Comparison of ENCODE assay signal across 29 cellular contexts in genomic region chr3:31772155-31772761, GRCh38.
DNase-seq lines count a peak whose midpoint lies in the region; ATAC-seq and TF ChIP-seq lines count a peak whose summit lies in the region.
"Had no signal": no experiment of that assay in that cellular context is flagged by ENCODE, and none has a peak within 500 bp of the region (broad histone marks: within the 10 kb centered on the region; RNA-seq: fewer than 3 reads in every experiment).

No MANE protein-coding gene starts in this region.

- H3K36me3 ChIP-seq in Karpas-422 (ENCODE audit: insufficient read depth, low read length), result peaks cover 5% of the 10 kb centered on the region; the same call in 1 of the 2 replicates
- H3K36me3 ChIP-seq: ascending aorta, SJSA1, vagina had no signal

- peaks cover 73% of the 10 kb centered on the region for H3K4me1 ChIP-seq in Karpas-422 (ENCODE audit: low read length)
- H3K4me1 ChIP-seq: SJSA1 had no signal

- H3K27ac Mint-ChIP-seq in activated naive CD4-positive, alpha-beta T cell treated with anti-CD3 and anti-CD28 coated beads for 36 hours, result peak overlapping the region; percentile 74
- peak overlapping the region; percentile 71 for H3K27ac Mint-ChIP-seq in activated T-helper 17 cell treated with anti-CD3 and anti-CD28 coated beads, Interleukin-2, amount 50 U/mL, for 72 hours
- H3K27ac Mint-ChIP-seq in stimulated activated effector memory CD8-positive, alpha-beta T cell treated with anti-CD3 and anti-CD28 coated beads, Interleukin-12 subunit alpha, Interleukin-12 subunit beta, amount 100 ng/mL, for 72 hours, result no peak overlapping the region
- no peak overlapping the region for H3K27ac Mint-ChIP-seq in mesothelial cell of epicardium
- H3K27ac Mint-ChIP-seq: activated naive CD8-positive, alpha-beta T cell; naive thymus-derived CD4-positive, alpha-beta T cell had no signal

- no peak for TF ChIP-seq CTCF in mesothelial cell of epicardium (IDR thresholded peaks at IDR 0.05; ENCODE audit: unreplicated experiment)

- peak overlapping the region; percentile 83 for H3K27ac ChIP-seq in Karpas-422 (ENCODE audit: low read length)
- H3K27ac ChIP-seq: ascending aorta, C4-2B, coronary artery, SJSA1, vagina had no signal

- peak; percentile 36 for DNase-seq in activated naive CD4-positive, alpha-beta T cell treated with anti-CD3 and anti-CD28 coated beads for 36 hours
- DNase-seq in activated naive CD4-positive, alpha-beta T cell treated with Interleukin-2 at 50 U/mL for 16 hours, result no peak
- DNase-seq in Karpas-422, result no peak
- DNase-seq in stimulated activated effector memory CD8-positive, alpha-beta T cell treated with anti-CD3 and anti-CD28 coated beads, Interleukin-12 subunit alpha, Interleukin-12 subunit beta, amount 100 ng/mL, for 72 hours (ENCODE audit: low spot score in 2 of 2), result no peak
- no peak for DNase-seq in NCI-H1694 treated with DMSO at 0.1 percent for 48 hours (lab: John Stamatoyannopoulos, UW)
- no peak for DNase-seq in mesothelial cell of epicardium (ENCODE audit: low spot score in 2 of 2, unreplicated experiment in 2 of 2)
- DNase-seq: Calu3; DND-41; effector memory CD4-positive, alpha-beta T cell; erythroblast; glutamatergic neuron; left ventricle myocardium superior; midbrain; naive thymus-derived CD4-positive, alpha-beta T cell; NCI-H1417; NCI-H345; nucleus accumbens; RPMI8226; stimulated activated naive CD4-positive, alpha-beta T cell had no signal

- H3K9me3 ChIP-seq in Karpas-422 (ENCODE audit: low read length), result no peaks in the 10 kb centered on the region
- H3K9me3 ChIP-seq: ascending aorta, SJSA1, vagina had no signal

- H3K27me3 ChIP-seq in Karpas-422 (ENCODE audit: low read length), result no peaks in the 10 kb centered on the region
- H3K27me3 ChIP-seq: ascending aorta, SJSA1, vagina had no signal

- peaks cover 2% of the 10 kb centered on the region for H3K27me3 Mint-ChIP-seq in activated naive CD4-positive, alpha-beta T cell treated with anti-CD3 and anti-CD28 coated beads for 36 hours (ENCODE audit: low read depth)
- peaks cover 20% of the 10 kb centered on the region for H3K27me3 Mint-ChIP-seq in activated T-helper 17 cell treated with anti-CD3 and anti-CD28 coated beads, Interleukin-2, amount 50 U/mL, for 72 hours
- no peaks in the 10 kb centered on the region for H3K27me3 Mint-ChIP-seq in mesothelial cell of epicardium (ENCODE audit: low read depth)
- H3K27me3 Mint-ChIP-seq: activated naive CD8-positive, alpha-beta T cell had no signal

- H3K4me3 Mint-ChIP-seq in activated naive CD4-positive, alpha-beta T cell treated with anti-CD3 and anti-CD28 coated beads for 36 hours, result no peak overlapping the region
- peak overlapping the region; percentile 26 for H3K4me3 Mint-ChIP-seq in activated T-helper 17 cell treated with anti-CD3 and anti-CD28 coated beads, Interleukin-2, amount 50 U/mL, for 72 hours
- H3K4me3 Mint-ChIP-seq in stimulated activated effector memory CD8-positive, alpha-beta T cell treated with anti-CD3 and anti-CD28 coated beads, Interleukin-12 subunit alpha, Interleukin-12 subunit beta, amount 100 ng/mL, for 72 hours, result no peak overlapping the region
- H3K4me3 Mint-ChIP-seq in mesothelial cell of epicardium, result no peak overlapping the region
- H3K4me3 Mint-ChIP-seq: activated naive CD8-positive, alpha-beta T cell; naive thymus-derived CD4-positive, alpha-beta T cell had no signal

- H3K9ac ChIP-seq in Karpas-422 (ENCODE audit: low read length), result peak overlapping the region; percentile 43

- H3K4me2 ChIP-seq in Karpas-422 (ENCODE audit: low read depth, low read length, poor library complexity, severe bottlenecking), result peak overlapping the region; percentile 54

- ATAC-seq in activated T-helper 17 cell treated with anti-CD3 and anti-CD28 coated beads, Interleukin-2, amount 50 U/mL, for 72 hours (replicated peaks), result peak; percentile 83
- peak; percentile 83 for ATAC-seq in stimulated activated effector memory CD8-positive, alpha-beta T cell treated with anti-CD3 and anti-CD28 coated beads, Interleukin-12 subunit alpha, Interleukin-12 subunit beta, amount 100 ng/mL, for 72 hours
- ATAC-seq in GM18511 (IDR thresholded peaks at IDR 0.05; ENCODE audit: unreplicated experiment), result no peak
- ATAC-seq: HCT116; K562; left ventricle myocardium superior; naive thymus-derived CD4-positive, alpha-beta T cell had no signal

- H3K36me3 Mint-ChIP-seq in activated naive CD4-positive, alpha-beta T cell treated with anti-CD3 and anti-CD28 coated beads for 36 hours (ENCODE audit: low read depth), result no peaks in the 10 kb centered on the region
- no peaks in the 10 kb centered on the region for H3K36me3 Mint-ChIP-seq in activated T-helper 17 cell treated with anti-CD3 and anti-CD28 coated beads, Interleukin-2, amount 50 U/mL, for 72 hours (ENCODE audit: low read depth)
- H3K36me3 Mint-ChIP-seq in stimulated activated effector memory CD8-positive, alpha-beta T cell treated with anti-CD3 and anti-CD28 coated beads, Interleukin-12 subunit alpha, Interleukin-12 subunit beta, amount 100 ng/mL, for 72 hours, result no peaks in the 10 kb centered on the region
- no peaks in the 10 kb centered on the region for H3K36me3 Mint-ChIP-seq in mesothelial cell of epicardium
- H3K36me3 Mint-ChIP-seq: activated naive CD8-positive, alpha-beta T cell had no signal

- intact Hi-C loops in activated naive CD4-positive, alpha-beta T cell treated with anti-CD3 and anti-CD28 coated beads for 36 hours (cut with micrococcal nuclease), result loop anchor here (1.0 to 2.0 kb wide), 4 partner anchors 16 to 520 kb away; no protein-coding TSS in a partner anchor

- H3K9me3 Mint-ChIP-seq in activated naive CD4-positive, alpha-beta T cell treated with anti-CD3 and anti-CD28 coated beads for 36 hours, result no peaks in the 10 kb centered on the region
- H3K9me3 Mint-ChIP-seq in activated T-helper 17 cell treated with anti-CD3 and anti-CD28 coated beads, Interleukin-2, amount 50 U/mL, for 72 hours, result no peaks in the 10 kb centered on the region
- no peaks in the 10 kb centered on the region for H3K9me3 Mint-ChIP-seq in stimulated activated effector memory CD8-positive, alpha-beta T cell treated with anti-CD3 and anti-CD28 coated beads, Interleukin-12 subunit alpha, Interleukin-12 subunit beta, amount 100 ng/mL, for 72 hours
- no peaks in the 10 kb centered on the region for H3K9me3 Mint-ChIP-seq in mesothelial cell of epicardium

- peaks cover 93% of the 10 kb centered on the region for H3K79me2 ChIP-seq in Karpas-422 (ENCODE audit: low read length)

- CTCF ChIA-PET in activated naive CD4-positive, alpha-beta T cell treated with anti-CD3 and anti-CD28 coated beads for 36 hours (lab: Charles Lee), result no interaction called here

- no peaks in the 10 kb centered on the region for H4K20me1 ChIP-seq in Karpas-422 (ENCODE audit: insufficient read depth, low read depth, low read length)

- H3K9me2 ChIP-seq in Karpas-422 (replicated peaks; ENCODE audit: insufficient read depth, low read length), result no peaks in the 10 kb centered on the region

- peaks cover 32% of the 10 kb centered on the region for H3K4me1 Mint-ChIP-seq in activated naive CD4-positive, alpha-beta T cell treated with anti-CD3 and anti-CD28 coated beads for 36 hours (ENCODE audit: low read depth)
- peaks cover 3% of the 10 kb centered on the region for H3K4me1 Mint-ChIP-seq in activated T-helper 17 cell treated with anti-CD3 and anti-CD28 coated beads, Interleukin-2, amount 50 U/mL, for 72 hours
- peaks cover 29% of the 10 kb centered on the region for H3K4me1 Mint-ChIP-seq in stimulated activated effector memory CD8-positive, alpha-beta T cell treated with anti-CD3 and anti-CD28 coated beads, Interleukin-12 subunit alpha, Interleukin-12 subunit beta, amount 100 ng/mL, for 72 hours
- peaks cover 18% of the 10 kb centered on the region for H3K4me1 Mint-ChIP-seq in mesothelial cell of epicardium

- no peak overlapping the region; the same call in 1 of the 2 replicates for H2AFZ ChIP-seq in Karpas-422 (ENCODE audit: low read length)

- peak overlapping the region; percentile 22; the same call in 1 of the 2 replicates for H3K4me3 ChIP-seq in Karpas-422 (ENCODE audit: low read length)
- H3K4me3 ChIP-seq: ascending aorta, coronary artery, K562, SJSA1, vagina had no signal

Comparison
In these comparisons a context has a peak if more than half of its experiments do, and no peak if none do; other contexts are left out.
1. H3K27ac Mint-ChIP-seq: peak in activated naive CD4-positive, alpha-beta T cell treated with anti-CD3 and anti-CD28 coated beads for 36 hours (single experiment) and activated T-helper 17 cell treated with anti-CD3 and anti-CD28 coated beads, Interleukin-2, amount 50 U/mL, for 72 hours (single experiment); none in stimulated activated effector memory CD8-positive, alpha-beta T cell treated with anti-CD3 and anti-CD28 coated beads, Interleukin-12 subunit alpha, Interleukin-12 subunit beta, amount 100 ng/mL, for 72 hours (single experiment) and mesothelial cell of epicardium (single experiment).